Comparison of ENCODE assay signal across 8 cellular contexts in genomic region chr13:108227651-108228272, GRCh38. TPM values are rescaled to one million over a fixed set of nuclear protein-coding genes. Genes with fewer than 3 reads are reported as not detected.
DNase-seq lines count a peak whose midpoint lies in the region; ATAC-seq, FAIRE-seq and TF ChIP-seq lines count a peak whose summit lies in the region.

No MANE protein-coding gene starts in this region.

- ATAC-seq in activated CD4-positive, CD25-positive, alpha-beta regulatory T cell treated with anti-CD3 and anti-CD28 coated beads, Interleukin-2, amount 50 U/mL, for 24 hours: no peak

- H3K4me1 ChIP-seq in adrenal gland (replicated peaks in 1 of 2) (peaks cover 0 to 27% of the 10 kb centered on the region in 2 donors), keratinocyte (ENCODE audit: control insufficient read depth, extremely low read depth, insufficient read depth, low read length) (no peaks in the 10 kb centered on the region), vagina (peaks cover 20% of the 10 kb centered on the region)

- H3K9me1 ChIP-seq in keratinocyte (ENCODE audit: control insufficient read depth, extremely low read depth, insufficient read depth, low read length): no peaks in the 10 kb centered on the region

- DNase-seq in AG09309 (ENCODE audit: low read depth) (no peak), GM12864 (ENCODE audit: low read depth) (no peak), NB4 (ENCODE audit: low read depth) (peak; percentile 64), adrenal gland (peak in 3 of 7 donors; percentile 21 to 32 (median 32)), keratinocyte (ENCODE audit: low read depth, low spot score) (no peak), vagina (ENCODE audit: extremely low spot score in 2 of 2) (no peak), MG63 (no peak)

- H3K79me2 ChIP-seq in keratinocyte (ENCODE audit: control insufficient read depth, insufficient read depth, low read length): peaks cover 66% of the 10 kb centered on the region

- dilution Hi-C loops in keratinocyte (cut with MboI; ENCODE audit: extremely low pct_ligation_motif_present, low sequenced_read_pairs): no loop called here

- no peak for FAIRE-seq in keratinocyte (lab: Jason Lieb, UNC)

- 84 to 96% (median 91%) methylated on average over 1 of the region's 1 CpG for WGBS in adrenal gland, 4 donors

- H4K20me1 ChIP-seq in keratinocyte (ENCODE audit: control insufficient read depth, extremely low read depth, insufficient read depth, low read length): no peaks in the 10 kb centered on the region

- no peaks in the 10 kb centered on the region for H3K9me3 ChIP-seq in adrenal gland (replicated peaks in 1 of 3)
- H3K9me3 ChIP-seq in keratinocyte (ENCODE audit: control insufficient read depth, low read depth, low read length): no peaks in the 10 kb centered on the region
- no peaks in the 10 kb centered on the region for H3K9me3 ChIP-seq in vagina
- H3K9me3 ChIP-seq in MG63: no peaks in the 10 kb centered on the region

- H3K27ac ChIP-seq in adrenal gland (no peak overlapping the region), keratinocyte (ENCODE audit: control insufficient read depth, insufficient read depth, low read length) (no peak overlapping the region), vagina (no peak overlapping the region)

- H3K27me3 ChIP-seq in adrenal gland: no peaks in the 10 kb centered on the region
- H3K27me3 ChIP-seq in keratinocyte (ENCODE audit: control insufficient read depth, extremely low read depth, insufficient read depth, low read length): no peaks in the 10 kb centered on the region
- no peaks in the 10 kb centered on the region for H3K27me3 ChIP-seq in vagina
- no peaks in the 10 kb centered on the region for H3K27me3 ChIP-seq in MG63

- H3K4me3 ChIP-seq in AG09309 (ENCODE audit: control insufficient read depth, low read depth, low read length) (no peak overlapping the region), GM12864 (ENCODE audit: low read depth, low read length) (no peak overlapping the region), NB4 (ENCODE audit: low read depth, low read length) (no peak overlapping the region), adrenal gland (no peak overlapping the region), keratinocyte (ENCODE audit: control insufficient read depth in 2 of 3, extremely low read depth in 1 of 3, insufficient read depth in 2 of 3, low read depth in 1 of 3, low read length in 3 of 3) (no peak overlapping the region), vagina (no peak overlapping the region), MG63 (no peak overlapping the region)

- H3K36me3 ChIP-seq in adrenal gland (replicated peaks in 1 of 2) (no peaks in the 10 kb centered on the region), keratinocyte (ENCODE audit: control insufficient read depth in 2 of 2, extremely low read depth in 1 of 2, insufficient read depth in 2 of 2, low read length in 2 of 2) (peaks cover 0 to 2% of the 10 kb centered on the region in 2 experiments), vagina (no peaks in the 10 kb centered on the region), MG63 (0 out of 2 replicates have a peak, but pooled peaks cover 5% of the 10 kb centered on the region)

- no peak overlapping the region for H3K4me2 ChIP-seq in keratinocyte (ENCODE audit: control insufficient read depth, extremely low read depth, insufficient read depth, low read depth, low read length)

- intact Hi-C loops in adrenal gland (cut with DNase I) (loop anchor here in 1 of 2 donors (10.0 kb wide), 1 partner anchor 97 kb away; no protein-coding TSS in a partner anchor), vagina (cut with DNase I) (no loop called here)

- TF ChIP-seq CTCF in AG09309 (IDR thresholded peaks at IDR 0.05; ENCODE audit: control insufficient read depth, insufficient read depth, low read depth, low read length, missing control alignments) (peak; percentile 56), GM12864 (IDR thresholded peaks at IDR 0.05; ENCODE audit: low read depth, low read length, missing control alignments) (peak; percentile 53), NB4 (IDR thresholded peaks at IDR 0.05; ENCODE audit: low read depth, low read length) (peak; percentile 60), adrenal gland (IDR thresholded peaks at IDR 0.05) (peak; percentile 67 to 89 (median 80)), keratinocyte (optimal IDR thresholded peaks at IDR 0.05 in 1 of 3, IDR thresholded peaks at IDR 0.05 in 1 of 3, conservative IDR thresholded peaks at IDR 0.05 in 1 of 3; ENCODE audit: extremely low read depth in 1 of 3, insufficient read depth in 2 of 3, low read length in 3 of 3) (peak in 2 of 3 experiments; percentile 51), vagina (IDR thresholded peaks at IDR 0.05) (peak in 2 of 3 experiments; percentile 64 to 68)

- no peak for TF ChIP-seq POLR2A in NB4 (IDR thresholded peaks at IDR 0.05; ENCODE audit: extremely low read depth, insufficient read length)
- TF ChIP-seq POLR2A in adrenal gland (IDR thresholded peaks at IDR 0.05): no peak
- no peak for TF ChIP-seq POLR2A in vagina (IDR thresholded peaks at IDR 0.05)

- no peak overlapping the region for H2AFZ ChIP-seq in keratinocyte (ENCODE audit: control insufficient read depth, low read length)

- H3K9ac ChIP-seq in keratinocyte (ENCODE audit: control insufficient read depth, extremely low read depth, insufficient read depth, low read length): no peak overlapping the region

RNA-seq across cellular contexts. Expression of gene ABHD13, which starts 9.6 kb away (rescaled TPM):
- total RNA-seq in adrenal gland (10 to 100 TPM in 1 of 8 donors, 1 to 10 TPM in 7; 5.5 to 10.0 (median 8.3) TPM), vagina (10.1 TPM)
- polyA plus RNA-seq in adrenal gland (1 to 10 TPM; 2.6 to 9.9 (median 3.2) TPM), keratinocyte (6.1 to 12.8 TPM (median 8.7 TPM) in 3 replicates)
- polyA plus RNA-seq in keratinocyte (2011; ENCODE audit: low read depth): 4.7 TPM
- 3.6 and 8.1 TPM in 2 replicates for polyA plus RNA-seq in keratinocyte (2011; cell fraction: cytosol; rRNA removed)
- polyA plus RNA-seq in keratinocyte (2011; cell fraction: nucleus; rRNA removed): 7.5 and 11.6 TPM in 2 replicates
- 5.2 and 5.6 TPM in 2 replicates for polyA plus RNA-seq in keratinocyte (2012; ENCODE audit: low replicate concordance)
- 1.2 to 6.3 TPM (median 4.3 TPM) in 3 replicates for polyA minus RNA-seq in keratinocyte
- 4.4 TPM for polyA minus RNA-seq in keratinocyte (2011; cell fraction: cytosol; rRNA and poly(A)+ RNA removed)
- 7.0 and 11.3 TPM in 2 replicates for polyA minus RNA-seq in keratinocyte (2011; cell fraction: nucleus; rRNA and poly(A)+ RNA removed)
- 3.3 and 8.4 TPM in 2 replicates for total RNA-seq in MG63 (2014; rRNA removed; shearing (Covaris generic); ENCODE audit: low replicate concordance)

RNA-seq across cellular contexts. Expression of gene LIG4, which starts 12.4 kb away (rescaled TPM):
- 10 to 100 TPM in 6 of 8 donors, 1 to 10 TPM in 2; 5.9 to 16.7 (median 12.8) TPM for total RNA-seq in adrenal gland
- polyA plus RNA-seq in adrenal gland: 10 to 100 TPM in 2 of 3 donors, 1 to 10 TPM in 1; 9.8 to 20.1 (median 14.3) TPM
- 8.7 to 16.8 TPM (median 13.6 TPM) in 3 replicates for polyA plus RNA-seq in keratinocyte
- polyA plus RNA-seq in keratinocyte (2011; ENCODE audit: low read depth): 18.7 TPM
- 5.9 and 13.0 TPM in 2 replicates for polyA plus RNA-seq in keratinocyte (2011; cell fraction: cytosol; rRNA removed)
- polyA plus RNA-seq in keratinocyte (2011; cell fraction: nucleus; rRNA removed): 27.1 and 37.1 TPM in 2 replicates
- 10.1 and 11.9 TPM in 2 replicates for polyA plus RNA-seq in keratinocyte (2012; ENCODE audit: low replicate concordance)
- 1.8 to 10.6 TPM (median 6.5 TPM) in 3 replicates for polyA minus RNA-seq in keratinocyte
- 6.9 TPM for polyA minus RNA-seq in keratinocyte (2011; cell fraction: cytosol; rRNA and poly(A)+ RNA removed)
- 9.9 and 19.9 TPM in 2 replicates for polyA minus RNA-seq in keratinocyte (2011; cell fraction: nucleus; rRNA and poly(A)+ RNA removed)
- total RNA-seq in vagina: 7.4 TPM
- 6.4 and 9.2 TPM in 2 replicates for total RNA-seq in MG63 (2014; rRNA removed; shearing (Covaris generic); ENCODE audit: low replicate concordance)

RNA-seq across cellular contexts. Expression of gene TNFSF13B, which starts 41.8 kb away (rescaled TPM):
- total RNA-seq in adrenal gland: 10 to 100 TPM in 7 of 8 donors, 1 to 10 TPM in 1; 9.9 to 81.3 (median 20.4) TPM
- 10 to 100 TPM in 1 of 3 donors, 1 to 10 TPM in 2; 6.8 to 16.1 (median 8.6) TPM for polyA plus RNA-seq in adrenal gland
- polyA plus RNA-seq in keratinocyte: 0.12 to 1.5 TPM (median 1.1 TPM) in 3 replicates
- 0.76 TPM for polyA plus RNA-seq in keratinocyte (2011; ENCODE audit: low read depth)
- polyA plus RNA-seq in keratinocyte (2011; cell fraction: cytosol; rRNA removed): 0.05 and 0.18 TPM in 2 replicates
- 2.6 and 4.7 TPM in 2 replicates for polyA plus RNA-seq in keratinocyte (2011; cell fraction: nucleus; rRNA removed)
- 0.28 and 4.1 TPM in 2 replicates for polyA plus RNA-seq in keratinocyte (2012; ENCODE audit: low replicate concordance)
- polyA minus RNA-seq in keratinocyte: 0.90 to 2.0 TPM in 2 of 3 replicates, not detected in the other
- not detected for polyA minus RNA-seq in keratinocyte (2011; cell fraction: cytosol; rRNA and poly(A)+ RNA removed)
- 2.6 and 7.3 TPM in 2 replicates for polyA minus RNA-seq in keratinocyte (2011; cell fraction: nucleus; rRNA and poly(A)+ RNA removed)
- total RNA-seq in vagina: not detected
- total RNA-seq in MG63 (2014; rRNA removed; shearing (Covaris generic); ENCODE audit: low replicate concordance): 0.74 TPM in 1 of 2 replicates, not detected in the other
